ENCODE assay signal across 8 cellular contexts in genomic region chr3:46705022-46705530, GRCh38. TPM values are rescaled to one million over a fixed set of nuclear protein-coding genes. Genes with fewer than 3 reads are reported as not detected.
DNase-seq lines count a peak whose midpoint lies in the region; ATAC-seq and TF ChIP-seq lines count a peak whose summit lies in the region.

No MANE protein-coding gene starts in this region.

- peaks cover 19% of the 10 kb centered on the region for H3K27me3 Mint-ChIP-seq in activated T-helper 2 cell treated with anti-CD3 and anti-CD28 coated beads, Interferon-gamma antibody, Interleukin-2, Interleukin-4, amounts not matched to agents 10 μg/mL and 5 μg/mL and 100 μg/mL, durations not matched to agents 14 hours and 24 hours and 36 hours (ENCODE audit: low read depth)
- H3K27me3 Mint-ChIP-seq in osteocyte (ENCODE audit: unreplicated experiment): peaks cover 5% of the 10 kb centered on the region

- H3K4me3 Mint-ChIP-seq in activated T-helper 2 cell treated with anti-CD3 and anti-CD28 coated beads, Interferon-gamma antibody, Interleukin-2, Interleukin-4, amounts not matched to agents 10 μg/mL and 5 μg/mL and 100 μg/mL, durations not matched to agents 14 hours and 24 hours and 36 hours (ENCODE audit: low read depth): no peak overlapping the region
- H3K4me3 Mint-ChIP-seq in osteocyte (ENCODE audit: unreplicated experiment): no peak overlapping the region

- ATAC-seq in Panc1: peak; percentile 91
- peak; percentile 89 for ATAC-seq in upper lobe of right lung
- no peak for ATAC-seq in HG03139 (IDR thresholded peaks at IDR 0.05; ENCODE audit: unreplicated experiment)

- intact Hi-C loops in Panc1 (cut with micrococcal nuclease; ENCODE audit: unreplicated experiment) (loop anchor here (2.0 kb wide), 2 partner anchors 192 to 204 kb away; no protein-coding TSS in a partner anchor), upper lobe of right lung (cut with DNase I) (loop anchor here (5.0 kb wide), 1 partner anchor 192 kb away; no protein-coding TSS in a partner anchor)
- intact Hi-C loops in activated T-helper 2 cell treated with anti-CD3 and anti-CD28 coated beads, Interferon-gamma antibody, Interleukin-2, Interleukin-4, amounts not matched to agents 10 μg/mL and 5 μg/mL and 100 μg/mL, durations not matched to agents 14 hours and 24 hours and 36 hours (cut with micrococcal nuclease): loop anchor here (1.0 to 5.0 kb wide), 3 partner anchors 190 to 617 kb away; no protein-coding TSS in a partner anchor

- CTCF ChIA-PET in Panc1 (lab: Charles Lee): no interaction called here

- no peaks in the 10 kb centered on the region for H3K9me3 ChIP-seq in Panc1 (ENCODE audit: control insufficient read depth, insufficient read depth, low read depth, low read length)
- no peaks in the 10 kb centered on the region for H3K9me3 ChIP-seq in upper lobe of right lung

- H3K36me3 ChIP-seq in Panc1 (ENCODE audit: control insufficient read depth, insufficient read depth, low read length) (no peaks in the 10 kb centered on the region), upper lobe of right lung (no peaks in the 10 kb centered on the region)

- DNase-seq in HuH-7 (ENCODE audit: low spot score) (peak; percentile 90), Panc1 (ENCODE audit: low read depth, low spot score) (peak; percentile 45), foreskin fibroblast (peak; percentile 36 to 81), osteocyte (ENCODE audit: extremely low spot score, unreplicated experiment) (no peak), upper lobe of right lung (peak; percentile 80)
- DNase-seq in activated T-helper 2 cell treated with anti-CD3 and anti-CD28 coated beads, Interferon-gamma antibody, Interleukin-2, Interleukin-4, amounts not matched to agents 10 μg/mL and 5 μg/mL and 100 μg/mL, durations not matched to agents 14 hours and 24 hours and 36 hours (ENCODE audit: low spot score): peak; percentile 56

- in situ Hi-C loops in Panc1 (cut with HindIII; ENCODE audit: low pct_unique_long_range_greater_than_20kb, low sequenced_read_pairs): no loop called here

- no peaks in the 10 kb centered on the region for H3K36me3 Mint-ChIP-seq in activated T-helper 2 cell treated with anti-CD3 and anti-CD28 coated beads, Interferon-gamma antibody, Interleukin-2, Interleukin-4, amounts not matched to agents 10 μg/mL and 5 μg/mL and 100 μg/mL, durations not matched to agents 14 hours and 24 hours and 36 hours (ENCODE audit: low read depth)
- H3K36me3 Mint-ChIP-seq in osteocyte (ENCODE audit: unreplicated experiment): no peaks in the 10 kb centered on the region

- H3K4me1 ChIP-seq in Panc1 (ENCODE audit: control insufficient read depth, insufficient read depth, low read length): no peaks in the 10 kb centered on the region
- H3K4me1 ChIP-seq in upper lobe of right lung: peaks cover 13% of the 10 kb centered on the region

- H3K9me3 Mint-ChIP-seq in activated T-helper 2 cell treated with anti-CD3 and anti-CD28 coated beads, Interferon-gamma antibody, Interleukin-2, Interleukin-4, amounts not matched to agents 10 μg/mL and 5 μg/mL and 100 μg/mL, durations not matched to agents 14 hours and 24 hours and 36 hours: no peaks in the 10 kb centered on the region
- no peaks in the 10 kb centered on the region for H3K9me3 Mint-ChIP-seq in osteocyte (ENCODE audit: unreplicated experiment)

- no peak overlapping the region for H3K27ac Mint-ChIP-seq in activated T-helper 2 cell treated with anti-CD3 and anti-CD28 coated beads, Interferon-gamma antibody, Interleukin-2, Interleukin-4, amounts not matched to agents 10 μg/mL and 5 μg/mL and 100 μg/mL, durations not matched to agents 14 hours and 24 hours and 36 hours
- no peak overlapping the region for H3K27ac Mint-ChIP-seq in osteocyte (ENCODE audit: unreplicated experiment)

- H3K27me3 ChIP-seq in Panc1 (ENCODE audit: control insufficient read depth, insufficient read depth, low read length): no peaks in the 10 kb centered on the region
- H3K27me3 ChIP-seq in upper lobe of right lung: peaks cover 13% of the 10 kb centered on the region

- no TSS peak for BruUV-seq in Panc1 (replicated peaks; lab: Mats Ljungman, UMichigan)

- no peak overlapping the region for H3K27ac ChIP-seq in Panc1 (ENCODE audit: low read length)
- H3K27ac ChIP-seq in upper lobe of right lung: no peak overlapping the region

- POLR2A ChIA-PET in Panc1 (lab: Charles Lee): no interaction called here

- peaks cover 1% of the 10 kb centered on the region for H3K4me1 Mint-ChIP-seq in activated T-helper 2 cell treated with anti-CD3 and anti-CD28 coated beads, Interferon-gamma antibody, Interleukin-2, Interleukin-4, amounts not matched to agents 10 μg/mL and 5 μg/mL and 100 μg/mL, durations not matched to agents 14 hours and 24 hours and 36 hours (ENCODE audit: low read depth)
- H3K4me1 Mint-ChIP-seq in osteocyte (ENCODE audit: unreplicated experiment): peaks cover 10% of the 10 kb centered on the region

- H3K4me3 ChIP-seq in Panc1 (ENCODE audit: low read depth in 2 of 2, low read length in 2 of 2): no peak overlapping the region
- H3K4me3 ChIP-seq in foreskin fibroblast (ENCODE audit: low read depth in 1 of 2, low read length in 2 of 2): no peak overlapping the region
- H3K4me3 ChIP-seq in upper lobe of right lung: no peak overlapping the region

- TF ChIP-seq CTCF in GM12872 (IDR thresholded peaks at IDR 0.05; ENCODE audit: insufficient read depth, low read depth, low read length) (peak; percentile 96), Panc1 (IDR thresholded peaks at IDR 0.05) (peak; percentile 89), foreskin fibroblast (IDR thresholded peaks at IDR 0.05; ENCODE audit: low read depth, low read length) (peak; percentile 86), osteocyte (IDR thresholded peaks at IDR 0.05) (peak; percentile 98), upper lobe of right lung (IDR thresholded peaks at IDR 0.05) (peak; percentile 98)

RNA-seq across cellular contexts. Expression of gene TMIE, which starts 3.9 kb away (rescaled TPM):
- total RNA-seq in Panc1 (2021; ENCODE audit: unreplicated experiment) (1.1 TPM), osteocyte (not detected in 2 replicates), upper lobe of right lung (1.7 TPM)
- 0.80 TPM for polyA plus RNA-seq in Panc1 (2012; ENCODE audit: insufficient read length)
- not detected in 2 replicates for total RNA-seq in activated T-helper 2 cell treated with anti-CD3 and anti-CD28 coated beads, Interferon-gamma antibody, Interleukin-2, Interleukin-4, amounts not matched to agents 10 μg/mL and 5 μg/mL and 100 μg/mL, durations not matched to agents 14 hours and 24 hours and 36 hours

RNA-seq across cellular contexts. Expression of gene ALS2CL, which starts 11.6 kb away (rescaled TPM):
- total RNA-seq in Panc1 (2021; ENCODE audit: unreplicated experiment) (2.7 TPM), osteocyte (0.99 and 1.4 TPM in 2 replicates), upper lobe of right lung (64.5 TPM)
- 2.3 TPM for polyA plus RNA-seq in Panc1 (2012; ENCODE audit: insufficient read length)
- 0.44 and 0.71 TPM in 2 replicates for total RNA-seq in activated T-helper 2 cell treated with anti-CD3 and anti-CD28 coated beads, Interferon-gamma antibody, Interleukin-2, Interleukin-4, amounts not matched to agents 10 μg/mL and 5 μg/mL and 100 μg/mL, durations not matched to agents 14 hours and 24 hours and 36 hours

RNA-seq across cellular contexts. Expression of gene PRSS50, which starts 12.6 kb away (rescaled TPM):
- total RNA-seq in Panc1 (2021; ENCODE audit: unreplicated experiment) (0.13 TPM), osteocyte (not detected in 2 replicates), upper lobe of right lung (0.20 TPM)
- polyA plus RNA-seq in Panc1 (2012; ENCODE audit: insufficient read length): 0.08 TPM
- not detected in 2 replicates for total RNA-seq in activated T-helper 2 cell treated with anti-CD3 and anti-CD28 coated beads, Interferon-gamma antibody, Interleukin-2, Interleukin-4, amounts not matched to agents 10 μg/mL and 5 μg/mL and 100 μg/mL, durations not matched to agents 14 hours and 24 hours and 36 hours

Comparison
In these comparisons a context has a peak if more than half of its experiments do, and no peak if none do; other contexts are left out.
1. RNA of gene ALS2CL, which starts 11.6 kb away (total RNA-seq): 64.5 TPM in upper lobe of right lung (single experiment); 2.7 TPM in Panc1 (single experiment), 0.99 to 1.4 TPM in osteocyte and 0.44 to 0.71 TPM in activated T-helper 2 cell treated with anti-CD3 and anti-CD28 coated beads, Interferon-gamma antibody, Interleukin-2, Interleukin-4, amounts not matched to agents 10 μg/mL and 5 μg/mL and 100 μg/mL, durations not matched to agents 14 hours and 24 hours and 36 hours; every median in the first group is over 10 times any median in the second.
2. Peak in every context shown above with its lines, with median percentiles within 50 percentile points of each other: CTCF ChIP-seq.